Comparison of ENCODE assay signal across 8 cellular contexts in the genomic region with DNA sequence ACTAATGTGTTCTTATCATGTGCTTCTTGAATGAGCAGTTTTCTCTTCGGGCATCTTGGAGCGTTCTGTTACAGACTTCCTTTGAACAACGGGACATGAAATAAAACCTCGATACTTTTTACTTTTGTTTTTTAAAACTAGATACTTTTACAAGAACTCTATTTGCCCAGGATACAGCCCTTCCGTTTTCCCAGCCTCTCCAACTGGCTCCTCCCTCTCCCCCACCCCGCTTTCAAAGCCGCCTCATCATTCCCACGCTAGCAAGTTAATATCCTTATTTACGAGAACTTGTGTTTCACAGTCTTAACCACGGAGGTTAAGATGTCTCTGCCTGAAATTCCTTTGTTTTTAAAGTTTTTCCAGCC. TPM values are rescaled to one million over a fixed set of nuclear protein-coding genes. Genes with fewer than 3 reads are reported as not detected.
A peak's percentile ranks its signal among the peaks of the same experiment; 100 is the strongest.
DNase-seq lines count a peak whose midpoint lies in the region; ATAC-seq and TF ChIP-seq lines count a peak whose summit lies in the region.

No MANE protein-coding gene starts in this region.

- H3K27ac Mint-ChIP-seq in activated naive CD8-positive, alpha-beta T cell treated with anti-CD3 and anti-CD28 coated beads for 36 hours = no peak overlapping the region

- BruUV-seq in HCT116 (replicated peaks; lab: Mats Ljungman, UMichigan) = no TSS peak

- peak; percentile 68 for ATAC-seq in HCT116

- TF ChIP-seq RAD21 in HCT116 (IDR thresholded peaks at IDR 0.05; ENCODE audit: low read depth) = no peak

- H3K9me3 Mint-ChIP-seq in activated naive CD8-positive, alpha-beta T cell treated with anti-CD3 and anti-CD28 coated beads for 36 hours = no peaks in the 10 kb centered on the region

- POLR2A ChIA-PET in HCT116 (lab: Charles Lee) = no interaction called here

- peaks cover 4 to 12% of the 10 kb centered on the region in 2 experiments; a peak in 3 of 4 replicates for H3K4me1 ChIP-seq in HCT116 (ENCODE audit: control insufficient read depth in 1 of 2, insufficient read depth in 2 of 2, low read length in 2 of 2)
- H3K4me1 ChIP-seq in right atrium auricular region = peaks cover 0 to 6% of the 10 kb centered on the region in 2 donors

- H3K9ac ChIP-seq in HCT116 (ENCODE audit: low read length) = peak overlapping the region; percentile 26; the same call in 1 of the 2 replicates

- CTCF ChIA-PET in HCT116 (lab: Charles Lee) = interaction anchor here (1.5 kb wide), 1 partner anchor 15 kb away, joined by 3 read pairs; no protein-coding TSS in a partner anchor

- H3K79me2 ChIP-seq in HCT116 (ENCODE audit: insufficient read depth, low read length) = no peaks in the 10 kb centered on the region

- peak overlapping the region; percentile 99 for H2AFZ ChIP-seq in HCT116 (ENCODE audit: low read depth, low read length, poor library complexity, severe bottlenecking)

- DNase-seq in NCI-H510A treated with DMSO at 0.1 percent for 48 hours (lab: John Stamatoyannopoulos, UW) (peak; percentile 76), NCI-H510A (lab: John Stamatoyannopoulos, UW) (no peak), HCT116 (ENCODE audit: low read depth, low spot score) (peak; percentile 12), NCI-H1694 treated with DMSO at 0.1 percent for 48 hours (lab: John Stamatoyannopoulos, UW) (peak; percentile 46), right atrium auricular region (ENCODE audit: low spot score) (no peak), renal cortical epithelial cell (ENCODE audit: low read depth) (peak; percentile 46), globus pallidus (ENCODE audit: low spot score) (no peak)
- no peak for DNase-seq in activated naive CD8-positive, alpha-beta T cell treated with anti-CD3 and anti-CD28 coated beads for 36 hours

- peak overlapping the region; percentile 81 for H3K4me2 ChIP-seq in HCT116 (ENCODE audit: low read length)

- peaks cover 19% of the 10 kb centered on the region for H3K27me3 Mint-ChIP-seq in activated naive CD8-positive, alpha-beta T cell treated with anti-CD3 and anti-CD28 coated beads for 36 hours

- H3K27ac ChIP-seq in HCT116 (ENCODE audit: low read depth, low read length) (no peak overlapping the region), right atrium auricular region (peak overlapping the region; percentile 79 to 84)

- no peaks in the 10 kb centered on the region for H3K36me3 Mint-ChIP-seq in activated naive CD8-positive, alpha-beta T cell treated with anti-CD3 and anti-CD28 coated beads for 36 hours

- H3K9me3 ChIP-seq in HCT116 (ENCODE audit: control insufficient read depth in 1 of 2, insufficient read depth in 1 of 2, low read depth in 1 of 2, low read length in 2 of 2) = no peaks in the 10 kb centered on the region
- H3K9me3 ChIP-seq in right atrium auricular region = no peaks in the 10 kb centered on the region

- no peaks in the 10 kb centered on the region for H3K9me2 ChIP-seq in HCT116 (ENCODE audit: insufficient read depth)

- TF ChIP-seq CTCF in HCT116 (IDR thresholded peaks at IDR 0.05 in 2 of 3, conservative IDR thresholded peaks at IDR 0.05 in 1 of 3; ENCODE audit: borderline replicate concordance in 1 of 3, insufficient read depth in 1 of 3, low read depth in 2 of 3, low read length in 2 of 3) = no peak
- no peak for TF ChIP-seq CTCF in right atrium auricular region (IDR thresholded peaks at IDR 0.05)

- intact Hi-C loops in HCT116 (cut with micrococcal nuclease) = loop anchor here (5.0 kb wide), 2 partner anchors 65 to 295 kb away; a partner anchor contains a TSS

- peak overlapping the region; percentile 67 to 79 for H3K4me3 ChIP-seq in HCT116 (replicated peaks in 1 of 2; ENCODE audit: low read depth in 1 of 2, low read length in 2 of 2)
- peak overlapping the region; percentile 73 to 97 for H3K4me3 ChIP-seq in right atrium auricular region

- peak overlapping the region; percentile 82 for H3K4me3 Mint-ChIP-seq in activated naive CD8-positive, alpha-beta T cell treated with anti-CD3 and anti-CD28 coated beads for 36 hours

- H3K4me1 Mint-ChIP-seq in activated naive CD8-positive, alpha-beta T cell treated with anti-CD3 and anti-CD28 coated beads for 36 hours = peaks cover 3% of the 10 kb centered on the region

- H3K36me3 ChIP-seq in HCT116 (ENCODE audit: control insufficient read depth in 1 of 2, insufficient read depth in 2 of 2, low read length in 2 of 2) = no peaks in the 10 kb centered on the region
- H3K36me3 ChIP-seq in right atrium auricular region = no peaks in the 10 kb centered on the region

- TF ChIP-seq POLR2A in HCT116 (IDR thresholded peaks at IDR 0.05; ENCODE audit: borderline replicate concordance, extremely low read depth, insufficient read depth, insufficient read length) = no peak

- H3K27me3 ChIP-seq in HCT116 (ENCODE audit: insufficient read depth, low read length) (no peaks in the 10 kb centered on the region), right atrium auricular region (no peaks in the 10 kb centered on the region)

- H4K20me1 ChIP-seq in HCT116 (ENCODE audit: insufficient read depth) = no peaks in the 10 kb centered on the region

- RAD21 ChIA-PET in HCT116 (lab: Charles Lee; ENCODE audit: low non-redundant PET in 1 of 2, low total read pairs in 2 of 2, uncharacterized antibody in 2 of 2, unreplicated experiment in 2 of 2) = interaction anchor here in 1 of 2 experiments (1.2 kb wide), 1 partner anchor 15 kb away, joined by 3 read pairs; no protein-coding TSS in a partner anchor

TF ChIP-seq in HCT116, 20 proteins besides CTCF, POLR2A, EP300 and RAD21:
- no peak for TF ChIP-seq SIN3A (IDR thresholded peaks at IDR 0.05; ENCODE audit: low read depth)
- no peak for TF ChIP-seq SP1 (IDR thresholded peaks at IDR 0.05; ENCODE audit: low read depth)
- TF ChIP-seq ELF1 (IDR thresholded peaks at IDR 0.05; ENCODE audit: borderline replicate concordance, low read depth) = no peak
- TF ChIP-seq, protein P1, sequence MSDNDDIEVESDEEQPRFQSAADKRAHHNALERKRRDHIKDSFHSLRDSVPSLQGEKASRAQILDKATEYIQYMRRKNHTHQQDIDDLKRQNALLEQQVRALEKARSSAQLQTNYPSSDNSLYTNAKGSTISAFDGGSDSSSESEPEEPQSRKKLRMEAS (IDR thresholded peaks at IDR 0.05) = no peak
- no peak for TF ChIP-seq EZH2phosphoT487 (IDR thresholded peaks at IDR 0.05; ENCODE audit: borderline replicate concordance)
- TF ChIP-seq CBX3 (IDR thresholded peaks at IDR 0.05; ENCODE audit: low read depth) = no peak
- no peak for TF ChIP-seq ZFX (IDR thresholded peaks at IDR 0.05)
- TF ChIP-seq EGR1 (IDR thresholded peaks at IDR 0.05; ENCODE audit: low read depth) = no peak
- TF ChIP-seq, protein P2, sequence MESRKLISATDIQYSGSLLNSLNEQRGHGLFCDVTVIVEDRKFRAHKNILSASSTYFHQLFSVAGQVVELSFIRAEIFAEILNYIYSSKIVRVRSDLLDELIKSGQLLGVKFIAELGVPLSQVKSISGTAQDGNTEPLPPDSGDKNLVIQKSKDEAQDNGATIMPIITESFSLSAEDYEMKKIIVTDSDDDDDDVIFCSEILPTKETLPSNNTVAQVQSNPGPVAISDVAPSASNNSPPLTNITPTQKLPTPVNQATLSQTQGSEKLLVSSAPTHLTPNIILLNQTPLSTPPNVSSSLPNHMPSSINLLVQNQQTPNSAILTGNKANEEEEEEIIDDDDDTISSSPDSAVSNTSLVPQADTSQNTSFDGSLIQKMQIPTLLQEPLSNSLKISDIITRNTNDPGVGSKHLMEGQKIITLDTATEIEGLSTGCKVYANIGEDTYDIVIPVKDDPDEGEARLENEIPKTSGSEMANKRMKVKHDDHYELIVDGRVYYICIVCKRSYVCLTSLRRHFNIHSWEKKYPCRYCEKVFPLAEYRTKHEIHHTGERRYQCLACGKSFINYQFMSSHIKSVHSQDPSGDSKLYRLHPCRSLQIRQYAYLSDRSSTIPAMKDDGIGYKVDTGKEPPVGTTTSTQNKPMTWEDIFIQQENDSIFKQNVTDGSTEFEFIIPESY (IDR thresholded peaks at IDR 0.05; ENCODE audit: extremely low read depth, insufficient replicate concordance, low read length) = no peak
- TF ChIP-seq CEBPB (IDR thresholded peaks at IDR 0.05; ENCODE audit: low read depth) = no peak
- TF ChIP-seq, protein P3, sequence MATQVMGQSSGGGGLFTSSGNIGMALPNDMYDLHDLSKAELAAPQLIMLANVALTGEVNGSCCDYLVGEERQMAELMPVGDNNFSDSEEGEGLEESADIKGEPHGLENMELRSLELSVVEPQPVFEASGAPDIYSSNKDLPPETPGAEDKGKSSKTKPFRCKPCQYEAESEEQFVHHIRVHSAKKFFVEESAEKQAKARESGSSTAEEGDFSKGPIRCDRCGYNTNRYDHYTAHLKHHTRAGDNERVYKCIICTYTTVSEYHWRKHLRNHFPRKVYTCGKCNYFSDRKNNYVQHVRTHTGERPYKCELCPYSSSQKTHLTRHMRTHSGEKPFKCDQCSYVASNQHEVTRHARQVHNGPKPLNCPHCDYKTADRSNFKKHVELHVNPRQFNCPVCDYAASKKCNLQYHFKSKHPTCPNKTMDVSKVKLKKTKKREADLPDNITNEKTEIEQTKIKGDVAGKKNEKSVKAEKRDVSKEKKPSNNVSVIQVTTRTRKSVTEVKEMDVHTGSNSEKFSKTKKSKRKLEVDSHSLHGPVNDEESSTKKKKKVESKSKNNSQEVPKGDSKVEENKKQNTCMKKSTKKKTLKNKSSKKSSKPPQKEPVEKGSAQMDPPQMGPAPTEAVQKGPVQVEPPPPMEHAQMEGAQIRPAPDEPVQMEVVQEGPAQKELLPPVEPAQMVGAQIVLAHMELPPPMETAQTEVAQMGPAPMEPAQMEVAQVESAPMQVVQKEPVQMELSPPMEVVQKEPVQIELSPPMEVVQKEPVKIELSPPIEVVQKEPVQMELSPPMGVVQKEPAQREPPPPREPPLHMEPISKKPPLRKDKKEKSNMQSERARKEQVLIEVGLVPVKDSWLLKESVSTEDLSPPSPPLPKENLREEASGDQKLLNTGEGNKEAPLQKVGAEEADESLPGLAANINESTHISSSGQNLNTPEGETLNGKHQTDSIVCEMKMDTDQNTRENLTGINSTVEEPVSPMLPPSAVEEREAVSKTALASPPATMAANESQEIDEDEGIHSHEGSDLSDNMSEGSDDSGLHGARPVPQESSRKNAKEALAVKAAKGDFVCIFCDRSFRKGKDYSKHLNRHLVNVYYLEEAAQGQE (IDR thresholded peaks at IDR 0.05; ENCODE audit: low read depth) = no peak
- no peak for TF ChIP-seq SRF (IDR thresholded peaks at IDR 0.05; ENCODE audit: low read depth)
- TF ChIP-seq, protein P4, sequence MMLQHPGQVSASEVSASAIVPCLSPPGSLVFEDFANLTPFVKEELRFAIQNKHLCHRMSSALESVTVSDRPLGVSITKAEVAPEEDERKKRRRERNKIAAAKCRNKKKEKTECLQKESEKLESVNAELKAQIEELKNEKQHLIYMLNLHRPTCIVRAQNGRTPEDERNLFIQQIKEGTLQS (IDR thresholded peaks at IDR 0.05) = no peak
- no peak for TF ChIP-seq POLR2AphosphoS5 (IDR thresholded peaks at IDR 0.05; ENCODE audit: low read depth, low read length)
- no peak for TF ChIP-seq FOSL1 (IDR thresholded peaks at IDR 0.05; ENCODE audit: low read depth)
- TF ChIP-seq EZH2 (IDR thresholded peaks at IDR 0.05) = no peak

RNA-seq across cellular contexts. Expression of a gene that starts 0.3 kb away (rescaled TPM):
- 0.54 TPM for total RNA-seq in HCT116 (2021; ENCODE audit: unreplicated experiment)
- polyA plus RNA-seq in HCT116 (2012) = 0.04 TPM in 2 replicates
- total RNA-seq in activated naive CD8-positive, alpha-beta T cell treated with anti-CD3 and anti-CD28 coated beads for 36 hours = not detected
- under 1 TPM; 0.26 to 0.39 TPM for total RNA-seq in right atrium auricular region
- 0.17 and 9.0 TPM in 2 replicates for total RNA-seq in renal cortical epithelial cell

Comparison
In these comparisons a context has a peak if more than half of its experiments do, and no peak if none do; other contexts are left out.
1. DNase-seq: peak in NCI-H510A treated with DMSO at 0.1 percent for 48 hours (single experiment), HCT116 (single experiment), NCI-H1694 treated with DMSO at 0.1 percent for 48 hours (single experiment) and renal cortical epithelial cell (single experiment); none in NCI-H510A (single experiment), activated naive CD8-positive, alpha-beta T cell treated with anti-CD3 and anti-CD28 coated beads for 36 hours (single experiment), right atrium auricular region (single experiment) and globus pallidus (single experiment).